Comparison of ENCODE assay signal across 24 cellular contexts in genomic region chr22:38554281-38554680, GRCh38. TPM values are rescaled to one million over a fixed set of nuclear protein-coding genes. Genes with fewer than 3 reads are reported as not detected.
DNase-seq lines count a peak whose midpoint lies in the region; ATAC-seq and TF ChIP-seq lines count a peak whose summit lies in the region.
"Had no signal": no experiment of that assay in that cellular context is flagged by ENCODE, and none has a peak within 500 bp of the region (broad histone marks: within the 10 kb centered on the region; RNA-seq: fewer than 3 reads in every experiment).

No MANE protein-coding gene starts in this region.

- DNase-seq in AG08395 (ENCODE audit: low spot score) (peak; percentile 79), GM04503 (ENCODE audit: low read depth) (peak; percentile 83), fibroblast of the conjunctiva (ENCODE audit: low read depth) (peak; percentile 64), mucosa of gallbladder (ENCODE audit: low spot score) (no peak), cerebellum (ENCODE audit: low spot score) (no peak), brain microvascular endothelial cell (no peak)
- DNase-seq: activated B cell treated with CpG ODN at 0.5 μM for 24 hours; activated CD8-positive, alpha-beta T cell treated with anti-CD3 and anti-CD28 coated beads for 36 hours; activated naive CD4-positive, alpha-beta T cell treated with anti-CD3 and anti-CD28 coated beads for 36 hours; activated T-cell treated with anti-CD3 and anti-CD28 coated beads, Interleukin-2, amount 50 U/mL, for 24 hours; endodermal cell; foreskin melanocyte; mesenchymal stem cell; naive thymus-derived CD4-positive, alpha-beta T cell; NCI-H1436; NCI-H2171; NCI-H526; testis had no signal

- in situ Hi-C loops in brain microvascular endothelial cell (cut with HindIII; ENCODE audit: low pct_ligation_motif_present, low sequenced_read_pairs), result no loop called here

- H3K27me3 ChIP-seq in brain microvascular endothelial cell (replicated peaks), result no peaks in the 10 kb centered on the region
- H3K27me3 ChIP-seq: ascending aorta, testis had no signal

- TF ChIP-seq CTCF in VCaP (conservative IDR thresholded peaks at IDR 0.05) (no peak), brain microvascular endothelial cell (IDR thresholded peaks at IDR 0.05; ENCODE audit: low read depth, low read length, missing control alignments) (no peak)

- H3K36me3 ChIP-seq in brain microvascular endothelial cell (replicated peaks), result no peaks in the 10 kb centered on the region
- H3K36me3 ChIP-seq: ascending aorta had no signal

- H3K4me3 ChIP-seq in brain microvascular endothelial cell (ENCODE audit: low read depth, low read length), result no peak overlapping the region
- H3K4me3 ChIP-seq: ascending aorta, SK-N-MC, testis had no signal

- H3K27ac ChIP-seq in VCaP (0 out of 2 replicates have a peak overlapping the region, but pooled peaks have one; percentile 4), brain microvascular endothelial cell (no peak overlapping the region)
- H3K27ac ChIP-seq: SK-N-MC, testis had no signal

- no peak for ATAC-seq in HG03378 (IDR thresholded peaks at IDR 0.05; ENCODE audit: unreplicated experiment)
- ATAC-seq: activated CD8-positive, alpha-beta T cell treated with anti-CD3 and anti-CD28 coated beads for 36 hours; HepG2; naive thymus-derived CD4-positive, alpha-beta T cell; sciatic nerve had no signal

RNA-seq across cellular contexts. Expression of gene DMC1, which starts 15.7 kb away (rescaled TPM):
- 0.40 TPM for total RNA-seq in mucosa of gallbladder
- total RNA-seq in cerebellum, result 5.0 TPM
- total RNA-seq: ascending aorta had no signal

RNA-seq across cellular contexts. Expression of gene DDX17, which starts 48.2 kb away (rescaled TPM):
- total RNA-seq in mucosa of gallbladder (535 TPM), cerebellum (967 TPM)

Comparison
In these comparisons a context has a peak if more than half of its experiments do, and no peak if none do; other contexts are left out.
1. DNase-seq: peak in AG08395 (single experiment), GM04503 (single experiment) and fibroblast of the conjunctiva (single experiment); none in mucosa of gallbladder (single experiment), cerebellum (single experiment) and brain microvascular endothelial cell (single experiment).